ENCODE assay signal across 14 cellular contexts in the genomic region with DNA sequence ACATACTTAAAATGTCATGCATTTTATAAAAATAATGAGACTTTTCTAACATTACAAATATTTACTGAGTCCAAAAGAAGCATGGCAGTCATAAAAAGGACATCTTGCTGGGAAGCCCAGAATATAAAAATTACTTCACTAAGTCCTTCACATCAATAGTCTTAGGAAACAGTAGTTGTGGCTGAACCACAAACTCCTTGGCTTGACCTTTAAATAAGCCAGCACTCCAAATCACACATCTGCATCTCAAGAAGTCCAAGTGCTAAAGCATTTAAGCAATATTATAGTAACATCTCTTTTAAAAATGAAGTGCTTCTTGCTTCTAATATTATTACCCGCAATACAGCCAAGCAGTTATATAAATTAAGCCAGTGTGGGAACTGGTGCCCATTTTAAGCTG.
"Had no signal": no experiment of that assay in that cellular context is flagged by ENCODE, and none has a peak within 500 bp of the region (broad histone marks: within the 10 kb centered on the region; RNA-seq: fewer than 3 reads in every experiment).

No MANE protein-coding gene starts in this region.

- H3K9me3 Mint-ChIP-seq: activated B cell treated with CpG ODN at 0.5 μM for 24 hours; activated CD4-positive, alpha-beta T cell treated with anti-CD3 and anti-CD28 coated beads, Interleukin-2, amount 10 ng/mL, durations not matched to agents 7 days and 5 days had no signal

- H3K27me3 Mint-ChIP-seq: activated B cell treated with CpG ODN at 0.5 μM for 24 hours; activated CD4-positive, alpha-beta T cell treated with anti-CD3 and anti-CD28 coated beads, Interleukin-2, amount 10 ng/mL, durations not matched to agents 7 days and 5 days; activated CD8-positive, alpha-beta memory T cell treated with anti-CD3 and anti-CD28 coated beads, Interleukin-2, amount 10 ng/mL, durations not matched to agents 7 days and 5 days had no signal

- ATAC-seq: activated CD8-positive, alpha-beta memory T cell treated with anti-CD3 and anti-CD28 coated beads, Interleukin-2, amount 10 ng/mL, durations not matched to agents 7 days and 5 days; left colon; lower lobe of right lung had no signal

- H3K9me3 ChIP-seq: adrenal gland, lower lobe of right lung, ovary, sigmoid colon, thyroid gland had no signal

- H3K4me3 Mint-ChIP-seq: activated B cell treated with CpG ODN at 0.5 μM for 24 hours; activated CD4-positive, alpha-beta T cell treated with anti-CD3 and anti-CD28 coated beads, Interleukin-2, amount 10 ng/mL, durations not matched to agents 7 days and 5 days; activated CD8-positive, alpha-beta memory T cell treated with anti-CD3 and anti-CD28 coated beads, Interleukin-2, amount 10 ng/mL, durations not matched to agents 7 days and 5 days had no signal

- H3K27ac Mint-ChIP-seq: activated CD4-positive, alpha-beta T cell treated with anti-CD3 and anti-CD28 coated beads, Interleukin-2, amount 10 ng/mL, durations not matched to agents 7 days and 5 days had no signal

- H3K36me3 ChIP-seq: ovary had no signal

- DNase-seq: activated B cell treated with CpG ODN at 0.5 μM for 24 hours; activated CD4-positive, alpha-beta T cell treated with anti-CD3 and anti-CD28 coated beads, Interleukin-2, amount 10 ng/mL, durations not matched to agents 7 days and 5 days; activated CD8-positive, alpha-beta memory T cell treated with anti-CD3 and anti-CD28 coated beads, Interleukin-2, amount 10 ng/mL, durations not matched to agents 7 days and 5 days; activated T-cell treated with anti-CD3 and anti-CD28 coated beads, Interleukin-2, amount 50 U/mL, for 1 hour; adrenal gland; dorsolateral prefrontal cortex; left colon; lower lobe of right lung; midbrain; ovary; sigmoid colon; stimulated activated CD4-positive, alpha-beta T cell treated with anti-CD3 and anti-CD28 coated beads, Interleukin-1b, Interleukin-23, amount 100 ng/mL, for 48 hours; thyroid gland had no signal

- H3K4me3 ChIP-seq: adrenal gland, cardiac muscle cell, dorsolateral prefrontal cortex, lower lobe of right lung, ovary, sigmoid colon, thyroid gland had no signal

- H3K27ac ChIP-seq: adrenal gland, cardiac muscle cell, lower lobe of right lung, ovary, sigmoid colon, thyroid gland had no signal
